ENCODE assay signal across 22 cellular contexts in genomic region chr11:118524757-118525465, GRCh38. TPM values are rescaled to one million over a fixed set of nuclear protein-coding genes. Genes with fewer than 3 reads are reported as not detected.
A peak's percentile ranks its signal among the peaks of the same experiment; 100 is the strongest.
DNase-seq lines count a peak whose midpoint lies in the region; ATAC-seq and TF ChIP-seq lines count a peak whose summit lies in the region.
"Had no signal": no experiment of that assay in that cellular context is flagged by ENCODE, and none has a peak within 500 bp of the region (broad histone marks: within the 10 kb centered on the region; RNA-seq: fewer than 3 reads in every experiment).

No MANE protein-coding gene starts in this region.

- TSS peak; percentile 13 for BruUV-seq in OCI-LY7 (replicated peaks; lab: Mats Ljungman, UMichigan)

- H3K9me3 ChIP-seq in DND-41 (ENCODE audit: insufficient read depth, low read length, severe bottlenecking), result no peaks in the 10 kb centered on the region
- no peaks in the 10 kb centered on the region for H3K9me3 ChIP-seq in OCI-LY7 (ENCODE audit: low read length)
- H3K9me3 ChIP-seq in MG63, result no peaks in the 10 kb centered on the region
- no peaks in the 10 kb centered on the region for H3K9me3 ChIP-seq in upper lobe of left lung
- H3K9me3 ChIP-seq: A549, heart left ventricle, tibial nerve had no signal

- peaks cover 14% of the 10 kb centered on the region for H3K4me1 ChIP-seq in DND-41 (ENCODE audit: insufficient read depth, low read length)
- peaks cover 5% of the 10 kb centered on the region for H3K4me1 ChIP-seq in OCI-LY7 (ENCODE audit: insufficient read depth, low read length, poor library complexity, severe bottlenecking)
- H3K4me1 ChIP-seq in upper lobe of left lung, result peaks cover 11 to 27% (median 15%) of the 10 kb centered on the region in 4 donors
- H3K4me1 ChIP-seq: A549 had no signal

- TF ChIP-seq EP300 in upper lobe of left lung (IDR thresholded peaks at IDR 0.05), result no peak

- H4K20me1 ChIP-seq in DND-41 (ENCODE audit: insufficient read depth, low read length), result peaks cover 9% of the 10 kb centered on the region
- no peaks in the 10 kb centered on the region for H4K20me1 ChIP-seq in OCI-LY7 (ENCODE audit: insufficient read depth, low read length)

- CTCF ChIA-PET in OCI-LY7 (lab: Charles Lee; ENCODE audit: unreplicated experiment), result no interaction called here

- H3K4me3 ChIP-seq in DND-41 (ENCODE audit: low read depth in 1 of 2, low read length in 2 of 2) (no peak overlapping the region), OCI-LY7 (ENCODE audit: low read depth, low read length, poor library complexity, severe bottlenecking) (no peak overlapping the region), MG63 (no peak overlapping the region), upper lobe of left lung (no peak overlapping the region)
- H3K4me3 ChIP-seq: A549, coronary artery, heart left ventricle, PC-9, skin epidermis, tibial nerve had no signal

- H3K9ac ChIP-seq in DND-41 (ENCODE audit: low read depth, low read length), result no peak overlapping the region

- H3K36me3 ChIP-seq in DND-41 (ENCODE audit: insufficient read depth, low read length) (peaks cover 51% of the 10 kb centered on the region), OCI-LY7 (ENCODE audit: insufficient read depth, low read length) (peaks cover 66% of the 10 kb centered on the region), MG63 (peaks cover 36% of the 10 kb centered on the region), upper lobe of left lung (peaks cover 31 to 55% (median 36%) of the 10 kb centered on the region in 4 donors)

- H3K9me2 ChIP-seq in OCI-LY7 (ENCODE audit: insufficient read depth, low read length), result no peaks in the 10 kb centered on the region

- WGBS in upper lobe of left lung, 2 donors, result 82 to 91% methylated on average over 6 of the region's 6 CpGs

- H3K79me2 ChIP-seq in DND-41 (ENCODE audit: insufficient read depth, low read length) (no peaks in the 10 kb centered on the region), OCI-LY7 (ENCODE audit: insufficient read depth, low read depth, low read length) (no peaks in the 10 kb centered on the region)

- DNase-seq in NOMO-1 (lab: John Stamatoyannopoulos, UW; ENCODE audit: unreplicated experiment in 2 of 2), result peak; percentile 40 to 44
- DNase-seq in NOMO-1 treated with dmso at 0.1 percent for 144 hours (lab: John Stamatoyannopoulos, UW; ENCODE audit: unreplicated experiment), result no peak
- no peak for DNase-seq in DND-41
- no peak for DNase-seq in OCI-LY7 (ENCODE audit: low spot score)
- peak; percentile 93 for DNase-seq in myocyte (ENCODE audit: low read depth)
- DNase-seq in MG63, result no peak
- no peak for DNase-seq in upper lobe of left lung
- DNase-seq: activated CD8-positive, alpha-beta memory T cell treated with anti-CD3 and anti-CD28 coated beads, Interleukin-2, amount 10 ng/mL, durations not matched to agents 7 days and 5 days; activated gamma-delta T cell; aorta; COR-L47; NCI-H1694; NCI-H446; PC-9; WERI-Rb-1 had no signal

- TF ChIP-seq CTCF in DND-41 (IDR thresholded peaks at IDR 0.05; ENCODE audit: borderline replicate concordance, extremely low read depth, low read length, poor library complexity, severe bottlenecking) (no peak), OCI-LY7 (conservative IDR thresholded peaks at IDR 0.05; ENCODE audit: low read length) (no peak), upper lobe of left lung (IDR thresholded peaks at IDR 0.05) (no peak)

- no peak overlapping the region for H3K27ac ChIP-seq in DND-41 (ENCODE audit: low read length)
- no peak overlapping the region for H3K27ac ChIP-seq in OCI-LY7 (ENCODE audit: low read depth, low read length, poor library complexity, severe bottlenecking)
- no peak overlapping the region for H3K27ac ChIP-seq in upper lobe of left lung
- H3K27ac ChIP-seq: A549, coronary artery, PC-9, WERI-Rb-1 had no signal

- TF ChIP-seq POLR2A in upper lobe of left lung (IDR thresholded peaks at IDR 0.05), result no peak

- POLR2A ChIA-PET in OCI-LY7 (lab: Charles Lee), result interaction anchor here (0.7 kb wide), 2 partner anchors 12 to 62 kb away, joined by 3 read pairs; no protein-coding TSS in a partner anchor

- no peaks in the 10 kb centered on the region for H3K27me3 ChIP-seq in DND-41 (ENCODE audit: insufficient read depth, low read length, poor library complexity)
- H3K27me3 ChIP-seq in MG63, result no peaks in the 10 kb centered on the region
- no peaks in the 10 kb centered on the region for H3K27me3 ChIP-seq in upper lobe of left lung
- H3K27me3 ChIP-seq: heart left ventricle, tibial nerve had no signal

- H3K4me2 ChIP-seq in DND-41 (ENCODE audit: insufficient read depth, low read length), result no peak overlapping the region
- no peak overlapping the region for H3K4me2 ChIP-seq in OCI-LY7 (ENCODE audit: low read length)
- H3K4me2 ChIP-seq: A549, PC-9 had no signal

- intact Hi-C loops in OCI-LY7 (cut with micrococcal nuclease; ENCODE audit: unreplicated experiment), result no loop called here

- H2AFZ ChIP-seq in DND-41 (ENCODE audit: low read depth, low read length), result no peak overlapping the region
- H2AFZ ChIP-seq in OCI-LY7 (ENCODE audit: low read length), result no peak overlapping the region
- H2AFZ ChIP-seq: PC-9 had no signal

- ATAC-seq in DND-41 (ENCODE audit: insufficient read depth, low read depth) (peak; percentile 52; the same call in 2 of the 3 replicates), GM21619 (IDR thresholded peaks at IDR 0.05; ENCODE audit: unreplicated experiment) (no peak), upper lobe of left lung (ENCODE audit: low FRiP score in 2 of 2) (no peak)
- ATAC-seq: A549; activated CD8-positive, alpha-beta memory T cell treated with anti-CD3 and anti-CD28 coated beads, Interleukin-2, amount 10 ng/mL, durations not matched to agents 7 days and 5 days; SK-N-SH treated with all-trans-retinoic acid at 6 μM for 48 hours had no signal

RNA-seq across cellular contexts. Expression of gene TTC36, which starts 2.4 kb away (rescaled TPM):
- not detected in 2 replicates for total RNA-seq in OCI-LY7 (2014; rRNA removed; shearing (Covaris generic))
- total RNA-seq in OCI-LY7 (2022), result 0.65 and 0.82 TPM in 2 replicates
- total RNA-seq in myocyte, result 1.7 and 3.8 TPM in 2 replicates
- polyA plus RNA-seq in myocyte (2012), result 1.3 TPM
- total RNA-seq in MG63 (2014; rRNA removed; shearing (Covaris generic); ENCODE audit: low replicate concordance), result not detected in 2 replicates
- total RNA-seq in upper lobe of left lung, result 1 to 10 TPM in 3 of 6 donors, under 1 TPM in 1, not detected in 2; 0.34 to 9.4 (median 1.5) TPM
- polyA plus RNA-seq: A549 had no signal

RNA-seq across cellular contexts. Expression of gene TMEM25, which starts 6.1 kb away (rescaled TPM):
- total RNA-seq in OCI-LY7 (2014; rRNA removed; shearing (Covaris generic)), result 14.0 and 16.0 TPM in 2 replicates
- 10.7 and 11.7 TPM in 2 replicates for total RNA-seq in OCI-LY7 (2022)
- total RNA-seq in myocyte, result 15.6 and 22.3 TPM in 2 replicates
- 10.4 TPM for polyA plus RNA-seq in myocyte (2012)
- total RNA-seq in MG63 (2014; rRNA removed; shearing (Covaris generic); ENCODE audit: low replicate concordance), result 0.89 TPM in 1 of 2 replicates, not detected in the other
- 10 to 100 TPM; 20.0 to 58.7 (median 28.0) TPM for total RNA-seq in upper lobe of left lung

RNA-seq across cellular contexts. Expression of gene IFT46, which starts 40.8 kb away (rescaled TPM):
- 17.5 and 17.6 TPM in 2 replicates for total RNA-seq in OCI-LY7 (2014; rRNA removed; shearing (Covaris generic))
- total RNA-seq in OCI-LY7 (2022), result 14.6 and 14.7 TPM in 2 replicates
- total RNA-seq in myocyte, result 26.0 and 41.3 TPM in 2 replicates
- 27.8 TPM for polyA plus RNA-seq in myocyte (2012)
- 41.0 and 214 TPM in 2 replicates for total RNA-seq in MG63 (2014; rRNA removed; shearing (Covaris generic); ENCODE audit: low replicate concordance)
- total RNA-seq in upper lobe of left lung, result 10 to 100 TPM in 5 of 6 donors, 1 to 10 TPM in 1; 7.5 to 38.3 (median 21.5) TPM

RNA-seq across cellular contexts. Expression of gene ARCN1, which starts 47.3 kb away (rescaled TPM):
- 51.0 and 55.2 TPM in 2 replicates for total RNA-seq in OCI-LY7 (2014; rRNA removed; shearing (Covaris generic))
- 98.9 and 101 TPM in 2 replicates for total RNA-seq in OCI-LY7 (2022)
- 110 and 132 TPM in 2 replicates for total RNA-seq in myocyte
- polyA plus RNA-seq in myocyte (2012), result 131 TPM
- total RNA-seq in MG63 (2014; rRNA removed; shearing (Covaris generic); ENCODE audit: low replicate concordance), result 92.2 and 122 TPM in 2 replicates
- 100 to 1,000 TPM in 3 of 6 donors, 10 to 100 TPM in 3; 29.3 to 121 (median 94.6) TPM for total RNA-seq in upper lobe of left lung

Comparison
In these comparisons a context has a peak if more than half of its experiments do, and no peak if none do; other contexts are left out.
1. DNase-seq: peak in NOMO-1 (2 of 2) and myocyte (single experiment); none in NOMO-1 treated with dmso at 0.1 percent for 144 hours (single experiment), DND-41 (single experiment), OCI-LY7 (single experiment), MG63 (single experiment) and upper lobe of left lung (0 of 2).